ENCODE assay signal across 1 cellular context in the genomic region with DNA sequence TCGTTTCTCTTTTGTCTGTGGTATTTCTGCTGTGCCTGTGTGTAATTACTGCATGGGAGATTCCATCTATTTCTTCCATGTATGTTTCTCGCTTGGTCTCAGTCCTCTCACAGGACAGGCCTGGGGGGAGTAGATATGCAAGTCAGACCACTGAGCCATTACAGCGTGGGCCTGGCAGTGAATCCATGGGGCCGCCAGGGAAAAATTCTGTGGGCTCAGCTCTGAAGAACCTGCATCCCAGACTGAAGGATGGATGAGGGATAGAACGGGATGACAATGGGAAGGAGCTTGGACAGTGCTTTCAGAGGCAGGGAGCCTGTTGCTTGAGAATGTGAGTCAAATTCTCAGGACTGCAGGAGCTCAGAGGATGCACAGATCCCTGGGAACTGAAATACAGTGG.
TF ChIP-seq lines count a peak whose summit lies in the region.

No MANE protein-coding gene starts in this region.

TF ChIP-seq in GM23338, 12 proteins besides CTCF, POLR2A, EP300 and RAD21:
- TF ChIP-seq, protein P1, sequence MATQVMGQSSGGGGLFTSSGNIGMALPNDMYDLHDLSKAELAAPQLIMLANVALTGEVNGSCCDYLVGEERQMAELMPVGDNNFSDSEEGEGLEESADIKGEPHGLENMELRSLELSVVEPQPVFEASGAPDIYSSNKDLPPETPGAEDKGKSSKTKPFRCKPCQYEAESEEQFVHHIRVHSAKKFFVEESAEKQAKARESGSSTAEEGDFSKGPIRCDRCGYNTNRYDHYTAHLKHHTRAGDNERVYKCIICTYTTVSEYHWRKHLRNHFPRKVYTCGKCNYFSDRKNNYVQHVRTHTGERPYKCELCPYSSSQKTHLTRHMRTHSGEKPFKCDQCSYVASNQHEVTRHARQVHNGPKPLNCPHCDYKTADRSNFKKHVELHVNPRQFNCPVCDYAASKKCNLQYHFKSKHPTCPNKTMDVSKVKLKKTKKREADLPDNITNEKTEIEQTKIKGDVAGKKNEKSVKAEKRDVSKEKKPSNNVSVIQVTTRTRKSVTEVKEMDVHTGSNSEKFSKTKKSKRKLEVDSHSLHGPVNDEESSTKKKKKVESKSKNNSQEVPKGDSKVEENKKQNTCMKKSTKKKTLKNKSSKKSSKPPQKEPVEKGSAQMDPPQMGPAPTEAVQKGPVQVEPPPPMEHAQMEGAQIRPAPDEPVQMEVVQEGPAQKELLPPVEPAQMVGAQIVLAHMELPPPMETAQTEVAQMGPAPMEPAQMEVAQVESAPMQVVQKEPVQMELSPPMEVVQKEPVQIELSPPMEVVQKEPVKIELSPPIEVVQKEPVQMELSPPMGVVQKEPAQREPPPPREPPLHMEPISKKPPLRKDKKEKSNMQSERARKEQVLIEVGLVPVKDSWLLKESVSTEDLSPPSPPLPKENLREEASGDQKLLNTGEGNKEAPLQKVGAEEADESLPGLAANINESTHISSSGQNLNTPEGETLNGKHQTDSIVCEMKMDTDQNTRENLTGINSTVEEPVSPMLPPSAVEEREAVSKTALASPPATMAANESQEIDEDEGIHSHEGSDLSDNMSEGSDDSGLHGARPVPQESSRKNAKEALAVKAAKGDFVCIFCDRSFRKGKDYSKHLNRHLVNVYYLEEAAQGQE (IDR thresholded peaks at IDR 0.05; ENCODE audit: unreplicated experiment): no peak
- no peak for TF ChIP-seq NANOG (IDR thresholded peaks at IDR 0.05; ENCODE audit: borderline replicate concordance)
- no peak for TF ChIP-seq EZH2 (IDR thresholded peaks at IDR 0.05; ENCODE audit: low read depth, unreplicated experiment)
- no peak for TF ChIP-seq CREB1 (CRISPR knock-in tag; IDR thresholded peaks at IDR 0.05; ENCODE audit: low read depth)
- no peak for TF ChIP-seq POLR2AphosphoS5 (IDR thresholded peaks at IDR 0.05; ENCODE audit: low read depth)
- no peak for TF ChIP-seq STAT1 (IDR thresholded peaks at IDR 0.05; ENCODE audit: unreplicated experiment)
- TF ChIP-seq ZNF331 (CRISPR knock-in tag; IDR thresholded peaks at IDR 0.05; ENCODE audit: low read depth): no peak
- no peak for TF ChIP-seq EZH2phosphoT487 (IDR thresholded peaks at IDR 0.05; ENCODE audit: unreplicated experiment)
- TF ChIP-seq, protein P2, sequence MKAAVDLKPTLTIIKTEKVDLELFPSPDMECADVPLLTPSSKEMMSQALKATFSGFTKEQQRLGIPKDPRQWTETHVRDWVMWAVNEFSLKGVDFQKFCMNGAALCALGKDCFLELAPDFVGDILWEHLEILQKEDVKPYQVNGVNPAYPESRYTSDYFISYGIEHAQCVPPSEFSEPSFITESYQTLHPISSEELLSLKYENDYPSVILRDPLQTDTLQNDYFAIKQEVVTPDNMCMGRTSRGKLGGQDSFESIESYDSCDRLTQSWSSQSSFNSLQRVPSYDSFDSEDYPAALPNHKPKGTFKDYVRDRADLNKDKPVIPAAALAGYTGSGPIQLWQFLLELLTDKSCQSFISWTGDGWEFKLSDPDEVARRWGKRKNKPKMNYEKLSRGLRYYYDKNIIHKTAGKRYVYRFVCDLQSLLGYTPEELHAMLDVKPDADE (IDR thresholded peaks at IDR 0.05): no peak
- TF ChIP-seq, protein P3, sequence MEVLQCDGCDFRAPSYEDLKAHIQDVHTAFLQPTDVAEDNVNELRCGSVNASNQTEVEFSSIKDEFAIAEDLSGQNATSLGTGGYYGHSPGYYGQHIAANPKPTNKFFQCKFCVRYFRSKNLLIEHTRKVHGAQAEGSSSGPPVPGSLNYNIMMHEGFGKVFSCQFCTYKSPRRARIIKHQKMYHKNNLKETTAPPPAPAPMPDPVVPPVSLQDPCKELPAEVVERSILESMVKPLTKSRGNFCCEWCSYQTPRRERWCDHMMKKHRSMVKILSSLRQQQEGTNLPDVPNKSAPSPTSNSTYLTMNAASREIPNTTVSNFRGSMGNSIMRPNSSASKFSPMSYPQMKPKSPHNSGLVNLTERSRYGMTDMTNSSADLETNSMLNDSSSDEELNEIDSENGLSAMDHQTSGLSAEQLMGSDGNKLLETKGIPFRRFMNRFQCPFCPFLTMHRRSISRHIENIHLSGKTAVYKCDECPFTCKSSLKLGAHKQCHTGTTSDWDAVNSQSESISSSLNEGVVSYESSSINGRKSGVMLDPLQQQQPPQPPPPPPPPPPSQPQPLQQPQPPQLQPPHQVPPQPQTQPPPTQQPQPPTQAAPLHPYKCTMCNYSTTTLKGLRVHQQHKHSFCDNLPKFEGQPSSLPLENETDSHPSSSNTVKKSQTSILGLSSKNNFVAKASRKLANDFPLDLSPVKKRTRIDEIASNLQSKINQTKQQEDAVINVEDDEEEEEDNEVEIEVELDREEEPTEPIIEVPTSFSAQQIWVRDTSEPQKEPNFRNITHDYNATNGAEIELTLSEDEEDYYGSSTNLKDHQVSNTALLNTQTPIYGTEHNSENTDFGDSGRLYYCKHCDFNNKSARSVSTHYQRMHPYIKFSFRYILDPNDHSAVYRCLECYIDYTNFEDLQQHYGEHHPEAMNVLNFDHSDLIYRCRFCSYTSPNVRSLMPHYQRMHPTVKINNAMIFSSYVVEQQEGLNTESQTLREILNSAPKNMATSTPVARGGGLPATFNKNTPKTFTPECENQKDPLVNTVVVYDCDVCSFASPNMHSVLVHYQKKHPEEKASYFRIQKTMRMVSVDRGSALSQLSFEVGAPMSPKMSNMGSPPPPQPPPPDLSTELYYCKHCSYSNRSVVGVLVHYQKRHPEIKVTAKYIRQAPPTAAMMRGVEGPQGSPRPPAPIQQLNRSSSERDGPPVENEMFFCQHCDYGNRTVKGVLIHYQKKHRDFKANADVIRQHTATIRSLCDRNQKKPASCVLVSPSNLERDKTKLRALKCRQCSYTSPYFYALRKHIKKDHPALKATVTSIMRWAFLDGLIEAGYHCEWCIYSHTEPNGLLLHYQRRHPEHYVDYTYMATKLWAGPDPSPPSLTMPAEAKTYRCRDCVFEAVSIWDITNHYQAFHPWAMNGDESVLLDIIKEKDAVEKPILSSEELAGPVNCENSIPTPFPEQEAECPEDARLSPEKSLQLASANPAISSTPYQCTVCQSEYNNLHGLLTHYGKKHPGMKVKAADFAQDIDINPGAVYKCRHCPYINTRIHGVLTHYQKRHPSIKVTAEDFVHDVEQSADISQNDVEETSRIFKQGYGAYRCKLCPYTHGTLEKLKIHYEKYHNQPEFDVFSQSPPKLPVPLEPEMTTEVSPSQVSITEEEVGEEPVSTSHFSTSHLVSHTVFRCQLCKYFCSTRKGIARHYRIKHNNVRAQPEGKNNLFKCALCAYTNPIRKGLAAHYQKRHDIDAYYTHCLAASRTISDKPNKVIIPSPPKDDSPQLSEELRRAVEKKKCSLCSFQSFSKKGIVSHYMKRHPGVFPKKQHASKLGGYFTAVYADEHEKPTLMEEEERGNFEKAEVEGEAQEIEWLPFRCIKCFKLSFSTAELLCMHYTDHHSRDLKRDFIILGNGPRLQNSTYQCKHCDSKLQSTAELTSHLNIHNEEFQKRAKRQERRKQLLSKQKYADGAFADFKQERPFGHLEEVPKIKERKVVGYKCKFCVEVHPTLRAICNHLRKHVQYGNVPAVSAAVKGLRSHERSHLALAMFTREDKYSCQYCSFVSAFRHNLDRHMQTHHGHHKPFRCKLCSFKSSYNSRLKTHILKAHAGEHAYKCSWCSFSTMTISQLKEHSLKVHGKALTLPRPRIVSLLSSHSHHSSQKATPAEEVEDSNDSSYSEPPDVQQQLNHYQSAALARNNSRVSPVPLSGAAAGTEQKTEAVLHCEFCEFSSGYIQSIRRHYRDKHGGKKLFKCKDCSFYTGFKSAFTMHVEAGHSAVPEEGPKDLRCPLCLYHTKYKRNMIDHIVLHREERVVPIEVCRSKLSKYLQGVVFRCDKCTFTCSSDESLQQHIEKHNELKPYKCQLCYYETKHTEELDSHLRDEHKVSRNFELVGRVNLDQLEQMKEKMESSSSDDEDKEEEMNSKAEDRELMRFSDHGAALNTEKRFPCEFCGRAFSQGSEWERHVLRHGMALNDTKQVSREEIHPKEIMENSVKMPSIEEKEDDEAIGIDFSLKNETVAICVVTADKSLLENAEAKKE (CRISPR knock-in tag; IDR thresholded peaks at IDR 0.05): no peak
- no peak for TF ChIP-seq JUNB (IDR thresholded peaks at IDR 0.05; ENCODE audit: unreplicated experiment)
- no peak for TF ChIP-seq ZNF114 (CRISPR knock-in tag; IDR thresholded peaks at IDR 0.05)
